39 cellular contexts compared by ENCODE assay signal in the genomic region with DNA sequence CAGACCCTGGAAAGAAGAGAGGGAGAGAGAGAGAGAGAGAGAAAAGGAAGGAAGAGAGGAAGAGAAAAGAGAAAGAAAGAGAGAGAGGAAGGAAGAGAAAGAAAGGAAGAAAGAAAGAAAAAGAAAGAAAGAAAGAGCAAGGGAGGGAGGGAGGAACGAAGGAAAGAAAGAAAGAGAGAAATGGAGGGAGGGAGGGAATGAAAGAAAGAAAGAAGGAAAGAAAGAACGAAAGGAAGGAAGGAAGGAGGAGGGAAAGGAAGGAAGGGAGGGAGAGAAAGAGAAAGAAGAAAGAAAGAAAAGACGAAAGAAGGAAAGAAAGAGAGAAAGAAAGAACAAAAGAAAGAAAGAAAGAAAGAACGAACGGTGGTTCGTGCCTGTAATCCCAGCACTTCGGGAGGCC.
"Had no signal": no experiment of that assay in that cellular context is flagged by ENCODE, and none has a peak within 500 bp of the region (broad histone marks: within the 10 kb centered on the region; RNA-seq: fewer than 3 reads in every experiment).

No MANE protein-coding gene starts in this region.

- ATAC-seq: activated naive CD4-positive, alpha-beta T cell treated with anti-CD3 and anti-CD28 coated beads, Interleukin-2, amount 50 U/mL, for 72 hours; activated naive CD8-positive, alpha-beta T cell treated with anti-CD3 and anti-CD28 coated beads, Interleukin-2, amount 50 U/mL, for 24 hours; activated T-helper 17 cell treated with anti-CD3 and anti-CD28 coated beads, Interleukin-2, amount 50 U/mL, for 72 hours; body of pancreas had no signal

- H3K4me3 ChIP-seq: adrenal gland, ascending aorta, body of pancreas, breast epithelium, cardiac muscle cell had no signal

- H3K9me3 ChIP-seq: adrenal gland, ascending aorta, body of pancreas, breast epithelium had no signal

- FAIRE-seq: astrocyte, bronchial epithelial cell had no signal

- H3K4me3 Mint-ChIP-seq: activated naive CD4-positive, alpha-beta T cell treated with anti-CD3 and anti-CD28 coated beads for 36 hours; activated naive CD4-positive, alpha-beta T cell treated with anti-CD3 and anti-CD28 coated beads, Interleukin-2, amount 10 ng/mL, durations not matched to agents 7 days and 5 days; activated naive CD4-positive, alpha-beta T cell treated with anti-CD3 and anti-CD28 coated beads, Interleukin-2, amount 50 U/mL, for 24 hours; activated naive CD8-positive, alpha-beta T cell; activated naive CD8-positive, alpha-beta T cell treated with anti-CD3 and anti-CD28 coated beads for 36 hours; activated naive CD8-positive, alpha-beta T cell treated with anti-CD3 and anti-CD28 coated beads, Interleukin-2, amount 10 ng/mL, durations not matched to agents 7 days and 5 days; activated naive CD8-positive, alpha-beta T cell treated with anti-CD3 and anti-CD28 coated beads, Interleukin-2, amount 50 U/mL, for 24 hours; activated T-cell treated with anti-CD3 and anti-CD28 coated beads, Interleukin-2, amount 50 U/mL, for 24 hours; activated T-helper 1 cell treated with anti-CD3 and anti-CD28 coated beads, Interleukin-12 subunit alpha, Interleukin-12 subunit beta, Interleukin-2, Interleukin-4 antibody, amounts not matched to agents 30 ng/mL and 10 ng/mL and 1 ng/mL, durations not matched to agents 14 hours and 24 hours and 36 hours; activated T-helper 17 cell treated with anti-CD3 and anti-CD28 coated beads, Interleukin-2, amount 50 U/mL, for 72 hours; brain; central memory CD8-positive, alpha-beta T cell had no signal

- H3K9me3 Mint-ChIP-seq: activated naive CD4-positive, alpha-beta T cell treated with anti-CD3 and anti-CD28 coated beads for 36 hours; activated naive CD4-positive, alpha-beta T cell treated with anti-CD3 and anti-CD28 coated beads, Interleukin-2, amount 50 U/mL, for 24 hours; activated naive CD8-positive, alpha-beta T cell treated with anti-CD3 and anti-CD28 coated beads for 36 hours; activated T-cell treated with anti-CD3 and anti-CD28 coated beads, Interleukin-2, amount 50 U/mL, for 24 hours; activated T-helper 1 cell treated with anti-CD3 and anti-CD28 coated beads, Interleukin-12 subunit alpha, Interleukin-12 subunit beta, Interleukin-2, Interleukin-4 antibody, amounts not matched to agents 30 ng/mL and 10 ng/mL and 1 ng/mL, durations not matched to agents 14 hours and 24 hours and 36 hours; activated T-helper 17 cell treated with anti-CD3 and anti-CD28 coated beads, Interleukin-2, amount 50 U/mL, for 72 hours; central memory CD8-positive, alpha-beta T cell had no signal

- H3K27me3 Mint-ChIP-seq: activated naive CD4-positive, alpha-beta T cell treated with anti-CD3 and anti-CD28 coated beads, Interleukin-2, amount 50 U/mL, for 24 hours had no signal

- H3K27me3 ChIP-seq: adrenal gland, ascending aorta, body of pancreas, brain microvascular endothelial cell, breast epithelium had no signal

- H3K4me1 ChIP-seq: adrenal gland, ascending aorta, body of pancreas, breast epithelium had no signal

- H3K27ac ChIP-seq: adrenal gland, ascending aorta, body of pancreas, brain microvascular endothelial cell, breast epithelium, cardiac muscle cell had no signal

- H3K36me3 Mint-ChIP-seq: activated naive CD4-positive, alpha-beta T cell treated with anti-CD3 and anti-CD28 coated beads, Interleukin-2, amount 10 ng/mL, durations not matched to agents 7 days and 5 days; activated naive CD4-positive, alpha-beta T cell treated with anti-CD3 and anti-CD28 coated beads, Interleukin-2, amount 50 U/mL, for 24 hours; activated naive CD8-positive, alpha-beta T cell treated with anti-CD3 and anti-CD28 coated beads for 36 hours; brain had no signal

- H3K36me3 ChIP-seq: adrenal gland, ascending aorta, brain microvascular endothelial cell, breast epithelium, cardiac muscle cell had no signal

- H3K27ac Mint-ChIP-seq: activated naive CD4-positive, alpha-beta T cell treated with anti-CD3 and anti-CD28 coated beads for 36 hours; activated naive CD4-positive, alpha-beta T cell treated with anti-CD3 and anti-CD28 coated beads, Interleukin-2, amount 10 ng/mL, durations not matched to agents 7 days and 5 days; activated naive CD4-positive, alpha-beta T cell treated with anti-CD3 and anti-CD28 coated beads, Interleukin-2, amount 50 U/mL, for 24 hours; activated naive CD8-positive, alpha-beta T cell; activated naive CD8-positive, alpha-beta T cell treated with anti-CD3 and anti-CD28 coated beads for 36 hours; activated naive CD8-positive, alpha-beta T cell treated with anti-CD3 and anti-CD28 coated beads, Interleukin-2, amount 10 ng/mL, durations not matched to agents 7 days and 5 days; activated naive CD8-positive, alpha-beta T cell treated with anti-CD3 and anti-CD28 coated beads, Interleukin-2, amount 50 U/mL, for 24 hours; activated T-cell treated with anti-CD3 and anti-CD28 coated beads, Interleukin-2, amount 50 U/mL, for 24 hours; activated T-helper 1 cell treated with anti-CD3 and anti-CD28 coated beads, Interleukin-12 subunit alpha, Interleukin-12 subunit beta, Interleukin-2, Interleukin-4 antibody, amounts not matched to agents 30 ng/mL and 10 ng/mL and 1 ng/mL, durations not matched to agents 14 hours and 24 hours and 36 hours; activated T-helper 17 cell treated with anti-CD3 and anti-CD28 coated beads, Interleukin-2, amount 50 U/mL, for 72 hours; activated T-helper 2 cell treated with anti-CD3 and anti-CD28 coated beads, Interferon-gamma antibody, Interleukin-2, Interleukin-4, amounts not matched to agents 10 μg/mL and 5 μg/mL and 100 μg/mL, durations not matched to agents 14 hours and 24 hours and 36 hours; brain had no signal

- H3K4me1 Mint-ChIP-seq: activated naive CD4-positive, alpha-beta T cell treated with anti-CD3 and anti-CD28 coated beads, Interleukin-2, amount 10 ng/mL, durations not matched to agents 7 days and 5 days; activated naive CD4-positive, alpha-beta T cell treated with anti-CD3 and anti-CD28 coated beads, Interleukin-2, amount 50 U/mL, for 24 hours; activated naive CD8-positive, alpha-beta T cell treated with anti-CD3 and anti-CD28 coated beads for 36 hours; activated naive CD8-positive, alpha-beta T cell treated with anti-CD3 and anti-CD28 coated beads, Interleukin-2, amount 10 ng/mL, durations not matched to agents 7 days and 5 days; activated naive CD8-positive, alpha-beta T cell treated with anti-CD3 and anti-CD28 coated beads, Interleukin-2, amount 50 U/mL, for 24 hours; activated T-helper 17 cell treated with anti-CD3 and anti-CD28 coated beads, Interleukin-2, amount 50 U/mL, for 72 hours; brain; central memory CD8-positive, alpha-beta T cell had no signal

- DNase-seq: activated effector memory CD4-positive, alpha-beta T cell treated with anti-CD3 and anti-CD28 coated beads, Interleukin-2, amount 50 U/mL, for 16 hours; activated effector memory CD4-positive, alpha-beta T cell treated with Interleukin-2 at 50 U/mL for 16 hours; activated gamma-delta T cell; activated gamma-delta T cell treated with Interleukin-2 at 50 U/mL for 16 hours; activated naive CD4-positive, alpha-beta T cell; activated naive CD4-positive, alpha-beta T cell treated with anti-CD3 and anti-CD28 coated beads for 36 hours; activated naive CD4-positive, alpha-beta T cell treated with anti-CD3 and anti-CD28 coated beads, Interleukin-2, amount 10 ng/mL, durations not matched to agents 7 days and 5 days; activated naive CD4-positive, alpha-beta T cell treated with anti-CD3 and anti-CD28 coated beads, Interleukin-2, amount 50 U/mL, for 16 hours; activated naive CD4-positive, alpha-beta T cell treated with Interleukin-2 at 50 U/mL for 16 hours; activated naive CD8-positive, alpha-beta T cell treated with anti-CD3 and anti-CD28 coated beads for 36 hours; activated naive CD8-positive, alpha-beta T cell treated with anti-CD3 and anti-CD28 coated beads, Interleukin-2, amount 10 ng/mL, durations not matched to agents 7 days and 5 days; activated naive CD8-positive, alpha-beta T cell treated with anti-CD3 and anti-CD28 coated beads, Interleukin-2, amount 50 U/mL, for 24 hours; activated T-cell treated with anti-CD3 and anti-CD28 coated beads for 4 hours; activated T-cell treated with anti-CD3 and anti-CD28 coated beads, Interleukin-2, amount 50 U/mL, for 1 hour; activated T-cell treated with anti-CD3 and anti-CD28 coated beads, Interleukin-2, amount 50 U/mL, for 24 hours; activated T-cell treated with anti-CD3 and anti-CD28 coated beads, Interleukin-2, amount 50 U/mL, for 48 hours; adrenal gland; amniotic stem cell; amygdala; anterior cingulate cortex; aorta; body of pancreas; brain microvascular endothelial cell; caudate nucleus; central memory CD4-positive, alpha-beta T cell; cerebellar nuclear complex had no signal
